In the genomic region with DNA sequence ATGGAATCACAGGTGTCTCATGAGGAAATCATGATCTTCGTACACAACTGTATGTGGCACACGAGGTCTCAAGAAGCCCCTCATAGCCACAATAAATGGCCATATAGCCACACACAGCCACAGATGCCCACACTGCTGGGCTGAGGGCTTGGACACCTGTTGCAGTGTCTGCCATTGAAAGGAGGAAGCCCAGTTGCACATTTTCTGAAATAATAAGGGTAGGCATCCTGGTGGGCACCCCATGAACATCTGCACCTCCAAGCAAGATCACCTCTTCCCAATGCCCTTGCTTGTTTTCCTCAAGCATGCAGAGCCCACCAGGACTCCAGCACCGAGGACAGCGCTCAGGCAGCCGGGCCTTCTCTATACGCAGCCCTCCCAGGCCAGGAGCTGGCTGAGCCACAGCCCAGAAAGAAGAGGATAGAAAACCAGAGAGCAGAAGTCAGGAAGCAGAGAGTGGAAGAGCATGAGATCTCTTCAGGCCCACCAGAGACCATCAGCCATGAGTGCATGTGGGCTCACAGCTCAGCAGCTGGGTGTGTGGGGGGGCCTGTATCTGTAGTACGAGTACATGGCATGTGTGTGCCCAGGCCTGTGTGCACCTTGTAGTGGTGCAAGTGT, we compare ENCODE assay signal across 10 cellular contexts. TPM values are rescaled to one million over a fixed set of nuclear protein-coding genes. Genes with fewer than 3 reads are reported as not detected.
DNase-seq lines count a peak whose midpoint lies in the region; ATAC-seq, FAIRE-seq and TF ChIP-seq lines count a peak whose summit lies in the region.
"Had no signal": no experiment of that assay in that cellular context is flagged by ENCODE, and none has a peak within 500 bp of the region (broad histone marks: within the 10 kb centered on the region; RNA-seq: fewer than 3 reads in every experiment).

No MANE protein-coding gene starts in this region.

- TF ChIP-seq CTCF in DND-41 (IDR thresholded peaks at IDR 0.05; ENCODE audit: borderline replicate concordance, extremely low read depth, low read length, poor library complexity, severe bottlenecking): no peak
- TF ChIP-seq CTCF in bronchial epithelial cell (IDR thresholded peaks at IDR 0.05; ENCODE audit: insufficient read depth, low read length, severe bottlenecking): no peak
- no peak for TF ChIP-seq CTCF in liver (IDR thresholded peaks at IDR 0.05; ENCODE audit: low read depth, low read length, missing input control)

- peak; percentile 66 for FAIRE-seq in bronchial epithelial cell (lab: Jason Lieb, UNC)
- FAIRE-seq: endometrium had no signal

- H3K27me3 ChIP-seq in DND-41 (ENCODE audit: insufficient read depth, low read length, poor library complexity): peaks cover 6% of the 10 kb centered on the region
- peaks cover 14% of the 10 kb centered on the region for H3K27me3 ChIP-seq in bronchial epithelial cell (ENCODE audit: control insufficient read depth, insufficient read depth, low read length)
- H3K27me3 ChIP-seq in liver (ENCODE audit: control insufficient read depth in 4 of 4, insufficient read depth in 4 of 4, low read length in 3 of 4): no peaks in the 10 kb centered on the region

- H3K9me3 ChIP-seq in DND-41 (ENCODE audit: insufficient read depth, low read length, severe bottlenecking) (no peaks in the 10 kb centered on the region), liver (ENCODE audit: control insufficient read depth in 4 of 4, low read length in 3 of 4) (no peaks in the 10 kb centered on the region)

- H3K4me1 ChIP-seq in DND-41 (ENCODE audit: insufficient read depth, low read length) (no peaks in the 10 kb centered on the region), liver (ENCODE audit: control insufficient read depth in 4 of 4, insufficient read depth in 4 of 4, low read length in 3 of 4) (peaks cover 3 to 16% (median 13%) of the 10 kb centered on the region in 4 donors)

- H3K27ac ChIP-seq in DND-41 (ENCODE audit: low read length) (no peak overlapping the region), liver (ENCODE audit: low read depth in 1 of 2, low read length in 2 of 2) (no peak overlapping the region)

- no peak overlapping the region for H2AFZ ChIP-seq in DND-41 (ENCODE audit: low read depth, low read length)

- peak; percentile 64 for DNase-seq in DND-41
- peak; percentile 38 for DNase-seq in OCI-M1 (lab: John Stamatoyannopoulos, UW)
- DNase-seq in bronchial epithelial cell (ENCODE audit: low read depth): peak; percentile 29
- no peak for DNase-seq in NAMALWA (ENCODE audit: low spot score)
- DNase-seq in DMS153 treated with DMSO at 0.1 percent for 48 hours (lab: John Stamatoyannopoulos, UW; ENCODE audit: unreplicated experiment): no peak

- no peak for TF ChIP-seq RAD21 in liver (IDR thresholded peaks at IDR 0.05)

- H3K4me2 ChIP-seq in DND-41 (ENCODE audit: insufficient read depth, low read length): no peak overlapping the region

- no peaks in the 10 kb centered on the region for H3K79me2 ChIP-seq in DND-41 (ENCODE audit: insufficient read depth, low read length)

- ATAC-seq in DND-41 (ENCODE audit: insufficient read depth, low read depth): peak; percentile 74
- no peak for ATAC-seq in GM18873 (IDR thresholded peaks at IDR 0.05; ENCODE audit: low FRiP score, unreplicated experiment)
- no peak for ATAC-seq in GM19035 (IDR thresholded peaks at IDR 0.05; ENCODE audit: unreplicated experiment)

- H3K4me3 ChIP-seq in DND-41 (ENCODE audit: low read depth in 1 of 2, low read length in 2 of 2) (no peak overlapping the region), bronchial epithelial cell (ENCODE audit: low read depth, low read length) (no peak overlapping the region), liver (ENCODE audit: low read depth in 1 of 3, low read length in 3 of 3) (no peak overlapping the region)

- 71% methylated on average over 7 of the region's 7 CpGs for WGBS in liver

- H3K9ac ChIP-seq in DND-41 (ENCODE audit: low read depth, low read length): no peak overlapping the region
- H3K9ac ChIP-seq in liver (ENCODE audit: low read depth in 1 of 2, low read length in 2 of 2): no peak overlapping the region

- H3K36me3 ChIP-seq in DND-41 (ENCODE audit: insufficient read depth, low read length) (no peaks in the 10 kb centered on the region), bronchial epithelial cell (ENCODE audit: control insufficient read depth, insufficient read depth, low read length) (no peaks in the 10 kb centered on the region), liver (ENCODE audit: control insufficient read depth in 4 of 4, insufficient read depth in 3 of 4, low read depth in 1 of 4, low read length in 3 of 4) (no peaks in the 10 kb centered on the region)

- no peaks in the 10 kb centered on the region; the same call in none of the 2 replicates for H4K20me1 ChIP-seq in DND-41 (ENCODE audit: insufficient read depth, low read length)

TF ChIP-seq in liver, 16 proteins besides CTCF, POLR2A, EP300 and RAD21:
- TF ChIP-seq, protein P1, sequence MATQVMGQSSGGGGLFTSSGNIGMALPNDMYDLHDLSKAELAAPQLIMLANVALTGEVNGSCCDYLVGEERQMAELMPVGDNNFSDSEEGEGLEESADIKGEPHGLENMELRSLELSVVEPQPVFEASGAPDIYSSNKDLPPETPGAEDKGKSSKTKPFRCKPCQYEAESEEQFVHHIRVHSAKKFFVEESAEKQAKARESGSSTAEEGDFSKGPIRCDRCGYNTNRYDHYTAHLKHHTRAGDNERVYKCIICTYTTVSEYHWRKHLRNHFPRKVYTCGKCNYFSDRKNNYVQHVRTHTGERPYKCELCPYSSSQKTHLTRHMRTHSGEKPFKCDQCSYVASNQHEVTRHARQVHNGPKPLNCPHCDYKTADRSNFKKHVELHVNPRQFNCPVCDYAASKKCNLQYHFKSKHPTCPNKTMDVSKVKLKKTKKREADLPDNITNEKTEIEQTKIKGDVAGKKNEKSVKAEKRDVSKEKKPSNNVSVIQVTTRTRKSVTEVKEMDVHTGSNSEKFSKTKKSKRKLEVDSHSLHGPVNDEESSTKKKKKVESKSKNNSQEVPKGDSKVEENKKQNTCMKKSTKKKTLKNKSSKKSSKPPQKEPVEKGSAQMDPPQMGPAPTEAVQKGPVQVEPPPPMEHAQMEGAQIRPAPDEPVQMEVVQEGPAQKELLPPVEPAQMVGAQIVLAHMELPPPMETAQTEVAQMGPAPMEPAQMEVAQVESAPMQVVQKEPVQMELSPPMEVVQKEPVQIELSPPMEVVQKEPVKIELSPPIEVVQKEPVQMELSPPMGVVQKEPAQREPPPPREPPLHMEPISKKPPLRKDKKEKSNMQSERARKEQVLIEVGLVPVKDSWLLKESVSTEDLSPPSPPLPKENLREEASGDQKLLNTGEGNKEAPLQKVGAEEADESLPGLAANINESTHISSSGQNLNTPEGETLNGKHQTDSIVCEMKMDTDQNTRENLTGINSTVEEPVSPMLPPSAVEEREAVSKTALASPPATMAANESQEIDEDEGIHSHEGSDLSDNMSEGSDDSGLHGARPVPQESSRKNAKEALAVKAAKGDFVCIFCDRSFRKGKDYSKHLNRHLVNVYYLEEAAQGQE (IDR thresholded peaks at IDR 0.05): peak; percentile 98
- no peak for TF ChIP-seq YY1 (IDR thresholded peaks at IDR 0.05)

RNA-seq across cellular contexts. Expression of a gene that starts 1.0 kb away (rescaled TPM):
- total RNA-seq in bronchial epithelial cell (0.13 and 0.26 TPM in 2 replicates), liver (100 to 1,000 TPM in 1 of 2 donors, 1 to 10 TPM in 1; 7.4 to 129 TPM)
- polyA plus RNA-seq in liver: 1 to 10 TPM in 1 of 2 donors, under 1 TPM in 1; 0.89 to 1.8 TPM

RNA-seq across cellular contexts. Expression of a gene that starts 48.0 kb away (rescaled TPM):
- total RNA-seq in bronchial epithelial cell (not detected in 2 replicates), liver (not detected)
- not detected for polyA plus RNA-seq in liver
- total RNA-seq: temporal lobe had no signal

Comparison
In these comparisons a context has a peak if more than half of its experiments do, and no peak if none do; other contexts are left out.
1. DNase-seq: peak in DND-41 (single experiment), OCI-M1 (single experiment) and bronchial epithelial cell (single experiment); none in NAMALWA (single experiment) and DMS153 treated with DMSO at 0.1 percent for 48 hours (single experiment).